Comparison of ENCODE assay signal across 1 cellular context in genomic region chrX:54817220-54817820, GRCh38.
TF ChIP-seq lines count a peak whose summit lies in the region.

No MANE protein-coding gene starts in this region.

TF ChIP-seq in HepG2, 621 proteins besides CTCF, POLR2A, EP300 and RAD21:
- TF ChIP-seq E2F2 (CRISPR knock-in tag; IDR thresholded peaks at IDR 0.05; ENCODE audit: borderline replicate concordance) (no peak), IKZF1 (IDR thresholded peaks at IDR 0.05) (no peak), ZNF766 (CRISPR knock-in tag; IDR thresholded peaks at IDR 0.05; ENCODE audit: borderline replicate concordance) (no peak), HIVEP1 (CRISPR knock-in tag; IDR thresholded peaks at IDR 0.05) (no peak), ZNF589 (CRISPR knock-in tag; conservative IDR thresholded peaks at IDR 0.05) (no peak), ZNF543 (CRISPR knock-in tag; IDR thresholded peaks at IDR 0.05) (no peak), ZNF550 (CRISPR knock-in tag; IDR thresholded peaks at IDR 0.05; ENCODE audit: borderline replicate concordance) (no peak), SUZ12 (IDR thresholded peaks at IDR 0.05; ENCODE audit: low read depth, low read length) (no peak)
